Comparison of ENCODE assay signal across 25 cellular contexts in the genomic region with DNA sequence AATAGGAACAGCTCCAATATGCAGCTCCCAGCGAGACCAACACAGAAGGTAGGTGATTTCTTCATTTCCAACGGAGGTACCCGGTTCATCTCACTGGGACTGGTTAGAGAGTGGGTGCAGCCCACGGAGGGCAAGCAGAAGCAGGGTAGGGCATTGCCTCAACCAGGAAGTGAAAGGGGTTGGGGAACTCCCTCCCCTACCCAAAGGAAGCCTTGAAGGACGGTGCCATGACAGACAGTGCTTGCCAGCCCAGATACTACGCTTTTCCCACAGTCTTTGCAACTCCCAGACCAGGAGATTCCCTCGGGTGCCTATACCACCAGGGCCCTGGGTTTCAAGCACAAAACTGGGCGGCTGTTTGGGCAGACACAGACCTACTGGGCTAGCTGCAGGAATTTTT.
"Had no signal": no experiment of that assay in that cellular context is flagged by ENCODE, and none has a peak within 500 bp of the region (broad histone marks: within the 10 kb centered on the region; RNA-seq: fewer than 3 reads in every experiment).

No MANE protein-coding gene starts in this region.

- H3K36me3 ChIP-seq: adrenal gland, WERI-Rb-1 had no signal

- H3K4me1 ChIP-seq: adrenal gland had no signal

- FAIRE-seq: colon had no signal

- DNase-seq: activated CD4-positive, alpha-beta T cell treated with anti-CD3 and anti-CD28 coated beads for 36 hours; activated CD8-positive, alpha-beta memory T cell treated with anti-CD3 and anti-CD28 coated beads, Interleukin-2, amount 50 U/mL, for 4 hours; activated CD8-positive, alpha-beta T cell treated with anti-CD3 and anti-CD28 coated beads for 36 hours; activated naive CD4-positive, alpha-beta T cell treated with anti-CD3 and anti-CD28 coated beads, Interleukin-2, amount 50 U/mL, for 16 hours; activated naive CD8-positive, alpha-beta T cell treated with anti-CD3 and anti-CD28 coated beads, Interleukin-2, amount 10 ng/mL, durations not matched to agents 7 days and 5 days; activated T-cell treated with anti-CD3 and anti-CD28 coated beads, Interleukin-2, amount 50 U/mL, for 72 hours; adrenal gland; anterior cingulate cortex; cerebellar nuclear complex; NCI-H1048; NCI-H1417; NCI-H1930; NCI-H2107; NCI-H2171 treated with DMSO at 0.1 percent for 48 hours; NCI-H226; NCI-H526; NCI-H774; RPMI8226; T-cell; T-helper 2 cell; WERI-Rb-1 had no signal

- H3K27ac ChIP-seq: adrenal gland, SK-N-MC, WERI-Rb-1 had no signal

- ATAC-seq: activated CD4-positive, alpha-beta T cell treated with anti-CD3 and anti-CD28 coated beads for 36 hours; activated CD8-positive, alpha-beta T cell treated with anti-CD3 and anti-CD28 coated beads for 36 hours; activated T-cell treated with anti-CD3 and anti-CD28 coated beads, Interleukin-2, amount 50 U/mL, for 72 hours; Panc1; Right ventricle myocardium inferior; T-cell had no signal

- H3K9me3 ChIP-seq: adrenal gland had no signal

- H3K4me3 ChIP-seq: adrenal gland, SK-N-MC had no signal

- H3K27me3 ChIP-seq: adrenal gland had no signal
